ENCODE assay signal across 15 cellular contexts in genomic region chr1:230870916-230871315, GRCh38. TPM values are rescaled to one million over a fixed set of nuclear protein-coding genes. Genes with fewer than 3 reads are reported as not detected.
DNase-seq lines count a peak whose midpoint lies in the region; ATAC-seq and TF ChIP-seq lines count a peak whose summit lies in the region.
"Had no signal": no experiment of that assay in that cellular context is flagged by ENCODE, and none has a peak within 500 bp of the region (broad histone marks: within the 10 kb centered on the region; RNA-seq: fewer than 3 reads in every experiment).

No MANE protein-coding gene starts in this region.

- H2BK15ac ChIP-seq in IMR-90 (ENCODE audit: low read depth, low read length): peak overlapping the region; percentile 93

- TF ChIP-seq CTCF in IMR-90 (conservative IDR thresholded peaks at IDR 0.05; ENCODE audit: low read depth, low read length): no peak
- no peak for TF ChIP-seq CTCF in coronary artery (IDR thresholded peaks at IDR 0.05)
- no peak for TF ChIP-seq CTCF in neural crest cell (conservative IDR thresholded peaks at IDR 0.05)

- H3K56ac ChIP-seq in IMR-90 (ENCODE audit: extremely low read depth, insufficient read depth, low read length): no peak overlapping the region

- H4K20me1 ChIP-seq in IMR-90 (ENCODE audit: insufficient read depth, low read length): peaks cover 5% of the 10 kb centered on the region

- peak overlapping the region; percentile 21 for H2BK5ac ChIP-seq in IMR-90 (ENCODE audit: low read depth, low read length, poor library complexity, severe bottlenecking)

- no peak for TF ChIP-seq RAD21 in IMR-90 (IDR thresholded peaks at IDR 0.05; ENCODE audit: low read length)

- no peak overlapping the region for H3K27ac Mint-ChIP-seq in neural crest cell (ENCODE audit: unreplicated experiment)
- H3K27ac Mint-ChIP-seq: CD14-positive monocyte; CD8-positive, alpha-beta memory T cell had no signal

- no peaks in the 10 kb centered on the region for H3K9me3 ChIP-seq in IMR-90 (ENCODE audit: control insufficient read depth, insufficient read depth, low read length)
- H3K9me3 ChIP-seq: A549, BE2C, Caco-2 had no signal

- peak overlapping the region; percentile 69; the same call in 1 of the 2 replicates for H3K18ac ChIP-seq in IMR-90 (ENCODE audit: low read depth, low read length)

- H3K27ac ChIP-seq in IMR-90 (ENCODE audit: insufficient read depth, low read length): peak overlapping the region; percentile 50; the same call in 1 of the 2 replicates
- H3K27ac ChIP-seq in coronary artery: peak overlapping the region; percentile 83 to 92
- H3K27ac ChIP-seq: A549 had no signal

- H3K14ac ChIP-seq in IMR-90 (replicated peaks; ENCODE audit: low read depth, low read length): peak overlapping the region; percentile 55; the same call in 1 of the 2 replicates

- H3K4me3 Mint-ChIP-seq in neural crest cell: peak overlapping the region; percentile 11
- H3K4me3 Mint-ChIP-seq: CD14-positive monocyte had no signal

- H2AK5ac ChIP-seq in IMR-90 (ENCODE audit: low read depth, low read length): peak overlapping the region; percentile 98

- POLR2A ChIA-PET in IMR-90 (lab: Charles Lee; ENCODE audit: unreplicated experiment): no interaction called here

- H3K4me3 ChIP-seq in IMR-90 (ENCODE audit: insufficient read depth, low read depth, low read length) (no peak overlapping the region), coronary artery (no peak overlapping the region)
- H3K4me3 ChIP-seq: A549 had no signal

- peak overlapping the region; percentile 18 to 66; a peak in 3 of 4 replicates for H4K8ac ChIP-seq in IMR-90 (ENCODE audit: low read depth in 2 of 2, low read length in 2 of 2)

- no peak for TF ChIP-seq POLR2A in IMR-90 (IDR thresholded peaks at IDR 0.05; ENCODE audit: low read depth, low read length)

- DNase-seq in IMR-90: no peak
- no peak for DNase-seq in coronary artery (ENCODE audit: low spot score)
- no peak for DNase-seq in neural crest cell (ENCODE audit: low read depth, low spot score)
- no peak for DNase-seq in C1 segment of cervical spinal cord (lab: John Stamatoyannopoulos, UW)
- DNase-seq in NCI-H2029 (lab: John Stamatoyannopoulos, UW): no peak
- no peak for DNase-seq in HuH-7 (ENCODE audit: low spot score)
- DNase-seq: BE2C; Caco-2; CD8-positive, alpha-beta memory T cell; DND-41; GDM1; GOT3; H9 had no signal

- no peak overlapping the region for H3K9ac ChIP-seq in IMR-90 (ENCODE audit: low read depth, low read length)

- peaks cover 28% of the 10 kb centered on the region for H3K4me1 Mint-ChIP-seq in neural crest cell

- in situ Hi-C loops in IMR-90 (cut with MboI; ENCODE audit: low sequenced_read_pairs): loop anchor here (25.0 kb wide), 1 partner anchor 784 kb away; no protein-coding TSS in a partner anchor

- 0 out of 2 replicates have a peak overlapping the region, but pooled peaks have one; percentile 68 for H3K23ac ChIP-seq in IMR-90 (ENCODE audit: low read depth, low read length)

- H3K9me1 ChIP-seq in IMR-90 (ENCODE audit: insufficient read depth, low read length): 0 out of 2 replicates have a peak, but pooled peaks cover 3% of the 10 kb centered on the region

- peak overlapping the region; percentile 62 for H4K5ac ChIP-seq in IMR-90 (ENCODE audit: low read depth, low read length)

- H3K4me1 ChIP-seq in IMR-90 (ENCODE audit: control insufficient read depth, insufficient read depth, low read length): peaks cover 10% of the 10 kb centered on the region

- H3K9me3 Mint-ChIP-seq in neural crest cell: no peaks in the 10 kb centered on the region
- H3K9me3 Mint-ChIP-seq: CD8-positive, alpha-beta memory T cell; H9 had no signal

- H3K27me3 ChIP-seq in IMR-90 (ENCODE audit: control insufficient read depth, insufficient read depth, low read length): no peaks in the 10 kb centered on the region
- H3K27me3 ChIP-seq: BE2C had no signal

- H2BK120ac ChIP-seq in IMR-90 (ENCODE audit: low read depth, low read length): peak overlapping the region; percentile 86

- no peak overlapping the region for H2AFZ ChIP-seq in IMR-90 (replicated peaks; ENCODE audit: low read length, poor library complexity)

- H3K4me2 ChIP-seq in IMR-90 (ENCODE audit: low read depth, low read length): no peak overlapping the region
- H3K4me2 ChIP-seq: A549 had no signal

- peaks cover 1 to 21% of the 10 kb centered on the region in 2 experiments; a peak in 3 of 4 replicates for H3K79me1 ChIP-seq in IMR-90 (ENCODE audit: low read depth in 1 of 2, low read length in 2 of 2)

- dilution Hi-C loops in IMR-90 (cut with HindIII; ENCODE audit: low sequenced_read_pairs, unreplicated experiment): no loop called here

- H4K91ac ChIP-seq in IMR-90 (ENCODE audit: insufficient read depth, low read depth, low read length): peak overlapping the region; percentile 86

- peak overlapping the region; percentile 91 for H2BK20ac ChIP-seq in IMR-90 (ENCODE audit: low read depth, low read length)

- no peak overlapping the region for H2AK9ac ChIP-seq in IMR-90 (replicated peaks; ENCODE audit: low read depth, low read length, poor library complexity)

- BruUV-seq in IMR-90 (replicated peaks; lab: Mats Ljungman, UMichigan): no TSS peak

- intact Hi-C loops in IMR-90 (cut with micrococcal nuclease): no loop called here

- CTCF ChIA-PET in IMR-90 (lab: Yijun Ruan, JAX): no interaction called here

- no peaks in the 10 kb centered on the region for H3K27me3 Mint-ChIP-seq in neural crest cell (ENCODE audit: low read depth)

- WGBS in IMR-90 (ENCODE audit: extremely low coverage in 2 of 2, insufficient read length in 1 of 2), 2 experiments: no CpG with 5 or more reads among the region's 4 CpGs

- H3K36me3 Mint-ChIP-seq in neural crest cell (ENCODE audit: low read depth): no peaks in the 10 kb centered on the region

- ATAC-seq in IMR-90 (ENCODE audit: low read depth): no peak
- ATAC-seq: A549 had no signal

- peaks cover 2% of the 10 kb centered on the region; the same call in 1 of the 2 replicates for H3K36me3 ChIP-seq in IMR-90 (ENCODE audit: control insufficient read depth, insufficient read depth, low read length)
- H3K36me3 ChIP-seq: BE2C had no signal

- peak overlapping the region; percentile 71 for H3K4ac ChIP-seq in IMR-90 (ENCODE audit: low read depth, low read length)

TF ChIP-seq in IMR-90, 13 proteins besides CTCF, POLR2A, EP300 and RAD21:
- no peak for TF ChIP-seq BHLHE40 (IDR thresholded peaks at IDR 0.05; ENCODE audit: low read depth, low read length)
- no peak for TF ChIP-seq MAFK (IDR thresholded peaks at IDR 0.05; ENCODE audit: low read depth, low read length)
- TF ChIP-seq USF2 (IDR thresholded peaks at IDR 0.05; ENCODE audit: low read depth, low read length): no peak
- TF ChIP-seq FOS (IDR thresholded peaks at IDR 0.05; ENCODE audit: low read depth, low read length): no peak
- TF ChIP-seq MXI1 (IDR thresholded peaks at IDR 0.05; ENCODE audit: borderline replicate concordance, low read depth, low read length): no peak
- TF ChIP-seq SMC3 (IDR thresholded peaks at IDR 0.05; ENCODE audit: low read depth, low read length): no peak
- no peak for TF ChIP-seq RFX5 (IDR thresholded peaks at IDR 0.05; ENCODE audit: low read depth, low read length)
- TF ChIP-seq ELK1 (IDR thresholded peaks at IDR 0.05; ENCODE audit: borderline replicate concordance, low read depth, low read length): no peak
- TF ChIP-seq CEBPB (IDR thresholded peaks at IDR 0.05; ENCODE audit: low read depth, low read length): no peak
- no peak for TF ChIP-seq CHD1 (IDR thresholded peaks at IDR 0.05; ENCODE audit: low read depth, low read length)
- TF ChIP-seq NFE2L2 (IDR thresholded peaks at IDR 0.05; ENCODE audit: low read depth, low read length): no peak
- no peak for TF ChIP-seq RCOR1 (IDR thresholded peaks at IDR 0.05; ENCODE audit: insufficient replicate concordance, low read length)
- no peak for TF ChIP-seq MAZ (IDR thresholded peaks at IDR 0.05; ENCODE audit: borderline replicate concordance, low read depth, low read length)
TF ChIP-seq in IMR-90: peak in this region for 0.

RNA-seq across cellular contexts. Expression of gene C1orf198, which starts 2.6 kb away (rescaled TPM):
- total RNA-seq in IMR-90 (2012; rRNA removed): 74.4 and 76.2 TPM in 2 replicates
- 63.9 and 67.4 TPM in 2 replicates for polyA plus RNA-seq in IMR-90 (2012; rRNA removed)
- 33.0 and 75.6 TPM in 2 replicates for polyA plus RNA-seq in IMR-90 (2012; cell fraction: cytosol; rRNA removed)
- polyA plus RNA-seq in IMR-90 (2012; cell fraction: nucleus; rRNA removed; ENCODE audit: low replicate concordance): 260 and 261 TPM in 2 replicates
- total RNA-seq in neural crest cell: 73.3 and 73.5 TPM in 2 replicates
